1 cellular context compared by ENCODE assay signal in genomic region chr13:113433391-113433916, GRCh38.
TF ChIP-seq lines count a peak whose summit lies in the region.

No MANE protein-coding gene starts in this region.

TF ChIP-seq in H1, 55 proteins besides CTCF, POLR2A, EP300 and RAD21:
- no peak for TF ChIP-seq JUND (IDR thresholded peaks at IDR 0.05; ENCODE audit: low read length)
- no peak for TF ChIP-seq JUN (IDR thresholded peaks at IDR 0.05; ENCODE audit: low read depth, low read length)
- TF ChIP-seq BCL11A (IDR thresholded peaks at IDR 0.05; ENCODE audit: low read depth in 2 of 2, low read length in 2 of 2) = no peak
- no peak for TF ChIP-seq MAFK (IDR thresholded peaks at IDR 0.05; ENCODE audit: low read depth, low read length)
- TF ChIP-seq KDM4A (IDR thresholded peaks at IDR 0.05; ENCODE audit: low read depth, low read length, severe bottlenecking) = no peak
- TF ChIP-seq SP2 (IDR thresholded peaks at IDR 0.05; ENCODE audit: low read length) = no peak
- TF ChIP-seq CEBPB (IDR thresholded peaks at IDR 0.05; ENCODE audit: low read depth, low read length) = no peak
- TF ChIP-seq NRF1 (IDR thresholded peaks at IDR 0.05; ENCODE audit: low read depth, low read length) = no peak
- TF ChIP-seq SIRT6 (IDR thresholded peaks at IDR 0.05; ENCODE audit: low read length) = no peak
- TF ChIP-seq, protein P1, sequence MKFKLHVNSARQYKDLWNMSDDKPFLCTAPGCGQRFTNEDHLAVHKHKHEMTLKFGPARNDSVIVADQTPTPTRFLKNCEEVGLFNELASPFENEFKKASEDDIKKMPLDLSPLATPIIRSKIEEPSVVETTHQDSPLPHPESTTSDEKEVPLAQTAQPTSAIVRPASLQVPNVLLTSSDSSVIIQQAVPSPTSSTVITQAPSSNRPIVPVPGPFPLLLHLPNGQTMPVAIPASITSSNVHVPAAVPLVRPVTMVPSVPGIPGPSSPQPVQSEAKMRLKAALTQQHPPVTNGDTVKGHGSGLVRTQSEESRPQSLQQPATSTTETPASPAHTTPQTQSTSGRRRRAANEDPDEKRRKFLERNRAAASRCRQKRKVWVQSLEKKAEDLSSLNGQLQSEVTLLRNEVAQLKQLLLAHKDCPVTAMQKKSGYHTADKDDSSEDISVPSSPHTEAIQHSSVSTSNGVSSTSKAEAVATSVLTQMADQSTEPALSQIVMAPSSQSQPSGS (IDR thresholded peaks at IDR 0.05; ENCODE audit: low read length) = no peak
- no peak for TF ChIP-seq SUZ12 (IDR thresholded peaks at IDR 0.05; ENCODE audit: low read length)
- no peak for TF ChIP-seq USF2 (IDR thresholded peaks at IDR 0.05; ENCODE audit: low read length)
- TF ChIP-seq SIN3A (conservative IDR thresholded peaks at IDR 0.05 in 1 of 2, IDR thresholded peaks at IDR 0.05 in 1 of 2; ENCODE audit: low read depth in 1 of 2, low read length in 2 of 2) = no peak
- TF ChIP-seq ATF3 (IDR thresholded peaks at IDR 0.05; ENCODE audit: insufficient read depth, low read depth, low read length) = no peak
